1 cellular context compared by ENCODE assay signal in the genomic region with DNA sequence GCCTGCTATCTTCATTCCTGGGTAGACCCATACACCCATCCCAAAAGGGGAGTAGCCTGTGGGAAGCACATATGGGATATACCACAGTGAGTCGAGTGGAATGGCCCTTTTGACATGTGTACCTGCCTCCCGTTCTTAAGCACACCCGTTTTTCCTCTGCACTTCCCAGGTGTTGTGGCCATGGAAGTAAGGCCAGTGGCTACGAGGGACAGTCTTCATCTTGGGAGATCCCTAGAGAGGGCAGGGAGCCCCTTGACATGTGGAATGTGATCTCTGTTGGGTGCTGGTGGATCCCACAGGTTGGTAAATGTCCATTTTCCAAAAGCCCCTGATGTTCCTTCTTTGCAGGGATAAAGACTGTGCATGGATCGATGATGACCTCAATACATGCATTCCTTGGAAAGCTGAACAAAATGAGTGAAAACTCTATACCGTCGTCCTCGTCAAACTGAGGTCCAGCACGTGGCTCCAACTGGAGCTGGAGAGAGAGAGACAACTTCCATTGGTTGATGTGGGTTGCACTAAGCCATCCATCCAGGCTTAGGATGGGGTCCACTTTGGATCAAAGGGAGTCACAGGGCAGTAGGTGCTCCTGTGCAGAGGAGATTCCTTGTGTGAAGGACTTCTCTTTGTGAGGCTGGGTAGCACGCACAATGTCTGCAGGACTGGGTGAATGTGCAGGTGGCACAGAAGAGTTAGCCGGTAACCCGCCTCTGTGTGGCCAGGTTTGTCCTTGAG.
TF ChIP-seq lines count a peak whose summit lies in the region.

No MANE protein-coding gene starts in this region.

TF ChIP-seq in GM23338, 12 proteins besides CTCF, POLR2A, EP300 and RAD21 (continued from another document):
- TF ChIP-seq, protein P1, sequence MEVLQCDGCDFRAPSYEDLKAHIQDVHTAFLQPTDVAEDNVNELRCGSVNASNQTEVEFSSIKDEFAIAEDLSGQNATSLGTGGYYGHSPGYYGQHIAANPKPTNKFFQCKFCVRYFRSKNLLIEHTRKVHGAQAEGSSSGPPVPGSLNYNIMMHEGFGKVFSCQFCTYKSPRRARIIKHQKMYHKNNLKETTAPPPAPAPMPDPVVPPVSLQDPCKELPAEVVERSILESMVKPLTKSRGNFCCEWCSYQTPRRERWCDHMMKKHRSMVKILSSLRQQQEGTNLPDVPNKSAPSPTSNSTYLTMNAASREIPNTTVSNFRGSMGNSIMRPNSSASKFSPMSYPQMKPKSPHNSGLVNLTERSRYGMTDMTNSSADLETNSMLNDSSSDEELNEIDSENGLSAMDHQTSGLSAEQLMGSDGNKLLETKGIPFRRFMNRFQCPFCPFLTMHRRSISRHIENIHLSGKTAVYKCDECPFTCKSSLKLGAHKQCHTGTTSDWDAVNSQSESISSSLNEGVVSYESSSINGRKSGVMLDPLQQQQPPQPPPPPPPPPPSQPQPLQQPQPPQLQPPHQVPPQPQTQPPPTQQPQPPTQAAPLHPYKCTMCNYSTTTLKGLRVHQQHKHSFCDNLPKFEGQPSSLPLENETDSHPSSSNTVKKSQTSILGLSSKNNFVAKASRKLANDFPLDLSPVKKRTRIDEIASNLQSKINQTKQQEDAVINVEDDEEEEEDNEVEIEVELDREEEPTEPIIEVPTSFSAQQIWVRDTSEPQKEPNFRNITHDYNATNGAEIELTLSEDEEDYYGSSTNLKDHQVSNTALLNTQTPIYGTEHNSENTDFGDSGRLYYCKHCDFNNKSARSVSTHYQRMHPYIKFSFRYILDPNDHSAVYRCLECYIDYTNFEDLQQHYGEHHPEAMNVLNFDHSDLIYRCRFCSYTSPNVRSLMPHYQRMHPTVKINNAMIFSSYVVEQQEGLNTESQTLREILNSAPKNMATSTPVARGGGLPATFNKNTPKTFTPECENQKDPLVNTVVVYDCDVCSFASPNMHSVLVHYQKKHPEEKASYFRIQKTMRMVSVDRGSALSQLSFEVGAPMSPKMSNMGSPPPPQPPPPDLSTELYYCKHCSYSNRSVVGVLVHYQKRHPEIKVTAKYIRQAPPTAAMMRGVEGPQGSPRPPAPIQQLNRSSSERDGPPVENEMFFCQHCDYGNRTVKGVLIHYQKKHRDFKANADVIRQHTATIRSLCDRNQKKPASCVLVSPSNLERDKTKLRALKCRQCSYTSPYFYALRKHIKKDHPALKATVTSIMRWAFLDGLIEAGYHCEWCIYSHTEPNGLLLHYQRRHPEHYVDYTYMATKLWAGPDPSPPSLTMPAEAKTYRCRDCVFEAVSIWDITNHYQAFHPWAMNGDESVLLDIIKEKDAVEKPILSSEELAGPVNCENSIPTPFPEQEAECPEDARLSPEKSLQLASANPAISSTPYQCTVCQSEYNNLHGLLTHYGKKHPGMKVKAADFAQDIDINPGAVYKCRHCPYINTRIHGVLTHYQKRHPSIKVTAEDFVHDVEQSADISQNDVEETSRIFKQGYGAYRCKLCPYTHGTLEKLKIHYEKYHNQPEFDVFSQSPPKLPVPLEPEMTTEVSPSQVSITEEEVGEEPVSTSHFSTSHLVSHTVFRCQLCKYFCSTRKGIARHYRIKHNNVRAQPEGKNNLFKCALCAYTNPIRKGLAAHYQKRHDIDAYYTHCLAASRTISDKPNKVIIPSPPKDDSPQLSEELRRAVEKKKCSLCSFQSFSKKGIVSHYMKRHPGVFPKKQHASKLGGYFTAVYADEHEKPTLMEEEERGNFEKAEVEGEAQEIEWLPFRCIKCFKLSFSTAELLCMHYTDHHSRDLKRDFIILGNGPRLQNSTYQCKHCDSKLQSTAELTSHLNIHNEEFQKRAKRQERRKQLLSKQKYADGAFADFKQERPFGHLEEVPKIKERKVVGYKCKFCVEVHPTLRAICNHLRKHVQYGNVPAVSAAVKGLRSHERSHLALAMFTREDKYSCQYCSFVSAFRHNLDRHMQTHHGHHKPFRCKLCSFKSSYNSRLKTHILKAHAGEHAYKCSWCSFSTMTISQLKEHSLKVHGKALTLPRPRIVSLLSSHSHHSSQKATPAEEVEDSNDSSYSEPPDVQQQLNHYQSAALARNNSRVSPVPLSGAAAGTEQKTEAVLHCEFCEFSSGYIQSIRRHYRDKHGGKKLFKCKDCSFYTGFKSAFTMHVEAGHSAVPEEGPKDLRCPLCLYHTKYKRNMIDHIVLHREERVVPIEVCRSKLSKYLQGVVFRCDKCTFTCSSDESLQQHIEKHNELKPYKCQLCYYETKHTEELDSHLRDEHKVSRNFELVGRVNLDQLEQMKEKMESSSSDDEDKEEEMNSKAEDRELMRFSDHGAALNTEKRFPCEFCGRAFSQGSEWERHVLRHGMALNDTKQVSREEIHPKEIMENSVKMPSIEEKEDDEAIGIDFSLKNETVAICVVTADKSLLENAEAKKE (CRISPR knock-in tag; IDR thresholded peaks at IDR 0.05): no peak
- no peak for TF ChIP-seq ZNF331 (CRISPR knock-in tag; IDR thresholded peaks at IDR 0.05; ENCODE audit: low read depth)
- TF ChIP-seq, protein P2, sequence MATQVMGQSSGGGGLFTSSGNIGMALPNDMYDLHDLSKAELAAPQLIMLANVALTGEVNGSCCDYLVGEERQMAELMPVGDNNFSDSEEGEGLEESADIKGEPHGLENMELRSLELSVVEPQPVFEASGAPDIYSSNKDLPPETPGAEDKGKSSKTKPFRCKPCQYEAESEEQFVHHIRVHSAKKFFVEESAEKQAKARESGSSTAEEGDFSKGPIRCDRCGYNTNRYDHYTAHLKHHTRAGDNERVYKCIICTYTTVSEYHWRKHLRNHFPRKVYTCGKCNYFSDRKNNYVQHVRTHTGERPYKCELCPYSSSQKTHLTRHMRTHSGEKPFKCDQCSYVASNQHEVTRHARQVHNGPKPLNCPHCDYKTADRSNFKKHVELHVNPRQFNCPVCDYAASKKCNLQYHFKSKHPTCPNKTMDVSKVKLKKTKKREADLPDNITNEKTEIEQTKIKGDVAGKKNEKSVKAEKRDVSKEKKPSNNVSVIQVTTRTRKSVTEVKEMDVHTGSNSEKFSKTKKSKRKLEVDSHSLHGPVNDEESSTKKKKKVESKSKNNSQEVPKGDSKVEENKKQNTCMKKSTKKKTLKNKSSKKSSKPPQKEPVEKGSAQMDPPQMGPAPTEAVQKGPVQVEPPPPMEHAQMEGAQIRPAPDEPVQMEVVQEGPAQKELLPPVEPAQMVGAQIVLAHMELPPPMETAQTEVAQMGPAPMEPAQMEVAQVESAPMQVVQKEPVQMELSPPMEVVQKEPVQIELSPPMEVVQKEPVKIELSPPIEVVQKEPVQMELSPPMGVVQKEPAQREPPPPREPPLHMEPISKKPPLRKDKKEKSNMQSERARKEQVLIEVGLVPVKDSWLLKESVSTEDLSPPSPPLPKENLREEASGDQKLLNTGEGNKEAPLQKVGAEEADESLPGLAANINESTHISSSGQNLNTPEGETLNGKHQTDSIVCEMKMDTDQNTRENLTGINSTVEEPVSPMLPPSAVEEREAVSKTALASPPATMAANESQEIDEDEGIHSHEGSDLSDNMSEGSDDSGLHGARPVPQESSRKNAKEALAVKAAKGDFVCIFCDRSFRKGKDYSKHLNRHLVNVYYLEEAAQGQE (IDR thresholded peaks at IDR 0.05; ENCODE audit: unreplicated experiment): no peak
